Comparison of ENCODE assay signal across 19 cellular contexts in genomic region chr17:60630352-60630751, GRCh38. TPM values are rescaled to one million over a fixed set of nuclear protein-coding genes. Genes with fewer than 3 reads are reported as not detected.
DNase-seq lines count a peak whose midpoint lies in the region; ATAC-seq and TF ChIP-seq lines count a peak whose summit lies in the region.
"Had no signal": no experiment of that assay in that cellular context is flagged by ENCODE, and none has a peak within 500 bp of the region (broad histone marks: within the 10 kb centered on the region; RNA-seq: fewer than 3 reads in every experiment).

No MANE protein-coding gene starts in this region.

- H3K9me3 ChIP-seq in CD8-positive, alpha-beta T cell (ENCODE audit: low read length): no peaks in the 10 kb centered on the region
- H3K9me3 ChIP-seq in SK-N-SH: no peaks in the 10 kb centered on the region
- H3K9me3 ChIP-seq: BLaER1 treated with 17β-estradiol and CSF1 and Interleukin-3, amounts not matched to agents 10 nM and 100 nM; stomach had no signal

- H3K9ac ChIP-seq in SK-N-SH: no peak overlapping the region

- H3K4me3 Mint-ChIP-seq in CD8-positive, alpha-beta T cell: no peak overlapping the region
- H3K4me3 Mint-ChIP-seq in osteocyte (ENCODE audit: unreplicated experiment): no peak overlapping the region
- H3K4me3 Mint-ChIP-seq: HFFc6, IgD-negative memory B cell, WTC11 had no signal

- no peak for TF ChIP-seq EP300 in SK-N-SH (IDR thresholded peaks at IDR 0.05; ENCODE audit: borderline replicate concordance in 1 of 2, low read depth in 1 of 2, low read length in 1 of 2)

- no peak for DNase-seq in CD8-positive, alpha-beta T cell
- DNase-seq in SK-N-SH (no peak), fibroblast of gingiva (ENCODE audit: low read depth) (peak; percentile 17), osteocyte (ENCODE audit: extremely low spot score, unreplicated experiment) (no peak), NCI-H146 (lab: John Stamatoyannopoulos, UW) (no peak), NAMALWA (ENCODE audit: low spot score) (no peak), NCI-H69 (lab: John Stamatoyannopoulos, UW) (no peak)
- DNase-seq: activated CD8-positive, alpha-beta memory T cell treated with anti-CD3 and anti-CD28 coated beads, Interleukin-2, amount 50 U/mL, for 4 hours; GF-D8; HFFc6; mammary epithelial cell; NCI-H187; retina; SIG-M5; stomach had no signal

- peaks cover 5% of the 10 kb centered on the region; the same call in 1 of the 2 replicates for H4K20me1 ChIP-seq in SK-N-SH (ENCODE audit: insufficient read depth)

- H3K4me3 ChIP-seq in CD8-positive, alpha-beta T cell (ENCODE audit: low read depth, low read length): no peak overlapping the region
- H3K4me3 ChIP-seq in SK-N-SH (ENCODE audit: low read depth in 2 of 2, low read length in 1 of 2): no peak overlapping the region
- H3K4me3 ChIP-seq: BLaER1 treated with 17β-estradiol and CSF1 and Interleukin-3, amounts not matched to agents 10 nM and 100 nM; stomach had no signal

- no peak for TF ChIP-seq CTCF in CD8-positive, alpha-beta T cell (IDR thresholded peaks at IDR 0.05)
- TF ChIP-seq CTCF in SK-N-SH (IDR thresholded peaks at IDR 0.05) (no peak), osteocyte (IDR thresholded peaks at IDR 0.05) (no peak)

- intact Hi-C loops in CD8-positive, alpha-beta T cell (cut with DNase I, micrococcal nuclease): loop anchor here in 1 of 2 experiments (10.0 kb wide), 1 partner anchor 526 kb away; no protein-coding TSS in a partner anchor

- peaks cover 5% of the 10 kb centered on the region for H3K36me3 ChIP-seq in CD8-positive, alpha-beta T cell (ENCODE audit: insufficient read depth, low read length)
- H3K36me3 ChIP-seq in SK-N-SH (replicated peaks in 1 of 2; ENCODE audit: control insufficient read depth in 1 of 2, insufficient read depth in 2 of 2, low read length in 1 of 2): peaks cover 7 to 17% of the 10 kb centered on the region in 2 experiments

- H3K27ac Mint-ChIP-seq in CD8-positive, alpha-beta T cell: peak overlapping the region; percentile 62
- peak overlapping the region; percentile 87 for H3K27ac Mint-ChIP-seq in osteocyte (ENCODE audit: unreplicated experiment)
- H3K27ac Mint-ChIP-seq: HFFc6, WTC11 had no signal

- ATAC-seq in CD8-positive, alpha-beta T cell: no peak
- ATAC-seq in GM21723 (IDR thresholded peaks at IDR 0.05; ENCODE audit: unreplicated experiment): no peak
- ATAC-seq: WTC11 had no signal

- H3K4me2 ChIP-seq in SK-N-SH: no peak overlapping the region

- H3K27ac ChIP-seq in CD8-positive, alpha-beta T cell (ENCODE audit: low read depth, low read length): no peak overlapping the region
- no peak overlapping the region; a peak in 1 of 4 replicates for H3K27ac ChIP-seq in SK-N-SH (ENCODE audit: low read depth in 2 of 2, low read length in 1 of 2)
- H3K27ac ChIP-seq: stomach had no signal

- peaks cover 8% of the 10 kb centered on the region for H3K4me1 Mint-ChIP-seq in CD8-positive, alpha-beta T cell (ENCODE audit: low read depth)
- peaks cover 16% of the 10 kb centered on the region for H3K4me1 Mint-ChIP-seq in osteocyte (ENCODE audit: unreplicated experiment)
- H3K4me1 Mint-ChIP-seq: WTC11 had no signal

- CTCF ChIA-PET in CD8-positive, alpha-beta T cell (lab: Charles Lee): interaction anchor here (1.5 kb wide), 1 partner anchor 8 kb away, joined by 4 read pairs; no protein-coding TSS in a partner anchor
- CTCF ChIA-PET in SK-N-SH (lab: Yijun Ruan, JAX): interaction anchor here (0.6 to 10.4 kb wide), 5 partner anchors 9 to 59 kb away, joined by 3 to 103 read pairs (median 4); no protein-coding TSS in a partner anchor

- H2AFZ ChIP-seq in SK-N-SH (ENCODE audit: low read depth): no peak overlapping the region

- no peaks in the 10 kb centered on the region for H3K9me2 ChIP-seq in SK-N-SH

- no peaks in the 10 kb centered on the region for H3K27me3 Mint-ChIP-seq in CD8-positive, alpha-beta T cell (ENCODE audit: low read depth)
- H3K27me3 Mint-ChIP-seq in osteocyte (ENCODE audit: unreplicated experiment): no peaks in the 10 kb centered on the region
- H3K27me3 Mint-ChIP-seq: IgD-negative memory B cell had no signal

- no peaks in the 10 kb centered on the region for H3K4me1 ChIP-seq in CD8-positive, alpha-beta T cell (ENCODE audit: insufficient read depth, low read length)
- no peaks in the 10 kb centered on the region for H3K4me1 ChIP-seq in SK-N-SH (ENCODE audit: control insufficient read depth in 1 of 2, insufficient read depth in 2 of 2, low read depth in 1 of 2, low read length in 1 of 2)
- H3K4me1 ChIP-seq: stomach had no signal

- peaks cover 33% of the 10 kb centered on the region for H3K36me3 Mint-ChIP-seq in CD8-positive, alpha-beta T cell
- peaks cover 15% of the 10 kb centered on the region for H3K36me3 Mint-ChIP-seq in osteocyte (ENCODE audit: unreplicated experiment)
- H3K36me3 Mint-ChIP-seq: IgD-negative memory B cell had no signal

- no peak for TF ChIP-seq RAD21 in SK-N-SH (IDR thresholded peaks at IDR 0.05; ENCODE audit: low read length)

- peaks cover 7% of the 10 kb centered on the region for H3F3A ChIP-seq in SK-N-SH (replicated peaks; ENCODE audit: insufficient read depth)

- no peaks in the 10 kb centered on the region for H3K9me3 Mint-ChIP-seq in CD8-positive, alpha-beta T cell
- H3K9me3 Mint-ChIP-seq in osteocyte (ENCODE audit: unreplicated experiment): no peaks in the 10 kb centered on the region
- H3K9me3 Mint-ChIP-seq: HFFc6, IgD-negative memory B cell, WTC11 had no signal

- POLR2A ChIA-PET in CD8-positive, alpha-beta T cell (lab: Charles Lee): no interaction called here
- POLR2A ChIA-PET in SK-N-SH (lab: Yijun Ruan, JAX): no interaction called here

- H3K79me2 ChIP-seq in SK-N-SH (ENCODE audit: insufficient read depth): peaks cover 79% of the 10 kb centered on the region

- WGBS in SK-N-SH (ENCODE audit: low lambda C conversion rate): 93% methylated on average over 5 of the region's 5 CpGs

- no peaks in the 10 kb centered on the region for H3K27me3 ChIP-seq in CD8-positive, alpha-beta T cell (ENCODE audit: insufficient read depth, low read length)
- H3K27me3 ChIP-seq in SK-N-SH (ENCODE audit: insufficient read depth): no peaks in the 10 kb centered on the region
- H3K27me3 ChIP-seq: BLaER1 treated with 17β-estradiol and CSF1 and Interleukin-3, amounts not matched to agents 10 nM and 100 nM; stomach had no signal

TF ChIP-seq in SK-N-SH, 30 proteins besides CTCF, POLR2A, EP300 and RAD21:
- TF ChIP-seq SIN3A (IDR thresholded peaks at IDR 0.05; ENCODE audit: borderline replicate concordance, low read depth, low read length) (no peak), RXRA (IDR thresholded peaks at IDR 0.05; ENCODE audit: borderline replicate concordance, low read depth) (no peak), IRF3 (IDR thresholded peaks at IDR 0.05; ENCODE audit: low read depth, low read length) (no peak), MEF2A (IDR thresholded peaks at IDR 0.05; ENCODE audit: borderline replicate concordance, low read depth) (no peak), GATA2 (CRISPR knock-in tag; IDR thresholded peaks at IDR 0.05) (no peak), FOXM1 (IDR thresholded peaks at IDR 0.05; ENCODE audit: low read depth) (no peak), JUND (IDR thresholded peaks at IDR 0.05) (no peak), TCF12 (IDR thresholded peaks at IDR 0.05) (peak; percentile 25; the same call in 1 of the 2 replicates), PBX3 (IDR thresholded peaks at IDR 0.05) (0 out of 2 replicates have a peak, but pooled peaks have one; percentile 16)

RNA-seq across cellular contexts. Expression of gene PPM1D, which starts 30.4 kb away (rescaled TPM):
- 10 to 100 TPM; 21.0 to 21.1 TPM for total RNA-seq in CD8-positive, alpha-beta T cell
- 8.4 and 8.8 TPM in 2 replicates for polyA plus RNA-seq in SK-N-SH (2012; rRNA removed)
- polyA plus RNA-seq in SK-N-SH (2012; cell fraction: cytosol; rRNA removed): 11.1 TPM in 2 replicates
- 7.6 and 11.9 TPM in 2 replicates for polyA plus RNA-seq in SK-N-SH (2012; cell fraction: nucleus; rRNA removed)
- total RNA-seq in osteocyte: 21.1 and 22.1 TPM in 2 replicates

RNA-seq across cellular contexts. Expression of gene BCAS3, which starts 47.3 kb away (rescaled TPM):
- 10 to 100 TPM; 17.3 to 20.3 TPM for total RNA-seq in CD8-positive, alpha-beta T cell
- polyA plus RNA-seq in SK-N-SH (2012; rRNA removed): 5.9 and 6.3 TPM in 2 replicates
- polyA plus RNA-seq in SK-N-SH (2012; cell fraction: cytosol; rRNA removed): 4.9 and 5.1 TPM in 2 replicates
- 15.2 and 16.6 TPM in 2 replicates for polyA plus RNA-seq in SK-N-SH (2012; cell fraction: nucleus; rRNA removed)
- 35.7 and 43.4 TPM in 2 replicates for total RNA-seq in osteocyte
